1 cellular context compared by ENCODE assay signal in the genomic region with DNA sequence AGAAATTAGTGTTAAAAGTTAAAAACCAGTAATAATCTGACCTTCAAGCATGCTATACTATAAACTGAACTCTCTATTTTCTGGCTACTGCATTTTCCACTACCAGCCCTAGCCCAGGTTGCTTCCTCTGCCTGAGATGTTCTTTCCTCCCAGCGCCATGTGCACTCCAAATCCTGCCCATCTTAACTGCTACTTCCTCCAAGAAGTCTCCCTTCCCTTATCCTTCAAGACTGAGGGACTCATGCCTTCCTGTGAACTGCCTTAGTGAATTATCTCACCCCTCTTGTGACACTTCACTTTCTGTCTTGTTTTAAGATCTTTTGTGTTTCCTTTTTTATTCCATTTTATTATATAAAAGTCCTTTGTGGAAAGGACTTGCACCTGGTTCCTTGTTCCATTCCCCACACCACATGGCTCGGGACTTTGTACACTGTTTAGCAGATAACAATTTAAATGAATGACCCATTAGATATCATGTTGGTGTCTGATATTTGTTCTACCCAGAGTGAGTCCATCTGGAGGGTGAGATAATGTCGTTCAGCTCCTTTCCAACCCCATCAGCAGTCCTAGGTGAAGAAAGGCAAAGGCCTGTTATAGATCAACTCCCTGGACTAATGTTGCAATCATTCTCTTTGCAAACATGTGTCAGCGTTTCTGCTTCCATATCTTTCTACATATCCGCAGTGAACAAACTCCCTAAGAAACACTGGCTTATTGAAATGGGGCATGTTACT.
TF ChIP-seq lines count a peak whose summit lies in the region.

No MANE protein-coding gene starts in this region.

TF ChIP-seq in A549, 52 proteins besides CTCF, POLR2A, EP300 and RAD21 (continued from another document):
- TF ChIP-seq FOSL2 (IDR thresholded peaks at IDR 0.05) (no peak), FOSL2 (CRISPR knock-in tag; IDR thresholded peaks at IDR 0.05) (peak; percentile 69), MAX (IDR thresholded peaks at IDR 0.05) (peak; percentile 63), CBX2 (IDR thresholded peaks at IDR 0.05; ENCODE audit: borderline replicate concordance, low read depth) (no peak), JUN (IDR thresholded peaks at IDR 0.05) (peak; percentile 84; a peak in 3 of 5 replicates), POLR2AphosphoS2 (conservative IDR thresholded peaks at IDR 0.05; ENCODE audit: low read length) (no peak), JUNB (IDR thresholded peaks at IDR 0.05) (peak; percentile 56), MAZ (IDR thresholded peaks at IDR 0.05; ENCODE audit: borderline replicate concordance, low read depth, low read length) (no peak), EHF (CRISPR knock-in tag; IDR thresholded peaks at IDR 0.05) (no peak), HES2 (IDR thresholded peaks at IDR 0.05) (peak; percentile 88), CHD4 (IDR thresholded peaks at IDR 0.05; ENCODE audit: borderline replicate concordance) (no peak), TFCP2L1 (CRISPR knock-in tag; IDR thresholded peaks at IDR 0.05) (no peak), CHD2 (IDR thresholded peaks at IDR 0.05; ENCODE audit: low read length, partially characterized antibody) (no peak), SREBF2 (IDR thresholded peaks at IDR 0.05) (no peak), ZSCAN20 (CRISPR knock-in tag; IDR thresholded peaks at IDR 0.05) (no peak), MAFK (IDR thresholded peaks at IDR 0.05; ENCODE audit: partially characterized antibody) (peak; percentile 88)
- TF ChIP-seq, protein P1, sequence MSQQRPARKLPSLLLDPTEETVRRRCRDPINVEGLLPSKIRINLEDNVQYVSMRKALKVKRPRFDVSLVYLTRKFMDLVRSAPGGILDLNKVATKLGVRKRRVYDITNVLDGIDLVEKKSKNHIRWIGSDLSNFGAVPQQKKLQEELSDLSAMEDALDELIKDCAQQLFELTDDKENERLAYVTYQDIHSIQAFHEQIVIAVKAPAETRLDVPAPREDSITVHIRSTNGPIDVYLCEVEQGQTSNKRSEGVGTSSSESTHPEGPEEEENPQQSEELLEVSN (IDR thresholded peaks at IDR 0.05; ENCODE audit: borderline replicate concordance, low read depth), result no peak
